ENCODE assay signal across 11 cellular contexts in the genomic region with DNA sequence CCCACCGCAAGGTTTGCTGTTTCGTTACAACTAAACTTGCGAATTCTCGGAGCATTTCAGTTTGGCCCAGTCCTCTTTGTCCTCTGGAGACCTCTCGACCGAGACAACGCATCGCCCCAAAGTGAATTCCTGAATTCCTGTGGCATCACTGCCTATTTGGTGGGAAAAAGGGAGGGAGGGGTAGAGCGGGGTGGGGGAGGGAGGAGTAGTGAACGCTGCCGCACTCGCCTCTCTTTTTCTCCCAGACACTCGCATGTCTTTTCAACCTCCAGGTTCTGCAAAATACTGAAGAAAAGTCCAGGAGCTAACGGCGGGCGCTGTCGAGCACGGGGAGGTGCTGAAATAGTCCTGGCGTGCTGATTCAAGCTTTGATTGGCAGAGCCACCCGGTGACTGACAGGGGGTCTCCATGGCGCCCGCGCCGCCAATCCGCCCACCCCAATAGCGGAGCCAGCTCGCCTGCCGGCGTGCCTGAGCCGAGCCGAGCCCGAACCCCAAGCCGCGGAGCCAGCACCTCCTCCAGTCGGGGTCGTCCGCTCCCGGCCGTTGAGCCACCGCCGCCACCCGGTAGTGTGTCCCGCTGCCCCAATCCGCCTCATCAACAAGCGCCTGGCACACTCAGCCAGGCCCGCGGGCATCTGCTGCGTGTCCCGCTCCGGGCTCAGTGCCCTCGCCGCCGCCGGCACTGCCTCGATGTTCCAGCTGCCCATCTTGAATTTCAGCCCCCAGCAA. TPM values are rescaled to one million over a fixed set of nuclear protein-coding genes. Genes with fewer than 3 reads are reported as not detected.
DNase-seq lines count a peak whose midpoint lies in the region; ATAC-seq and TF ChIP-seq lines count a peak whose summit lies in the region.
"Had no signal": no experiment of that assay in that cellular context is flagged by ENCODE, and none has a peak within 500 bp of the region (broad histone marks: within the 10 kb centered on the region; RNA-seq: fewer than 3 reads in every experiment).

A gene (plus strand): TSS at position 440 of the 731 bp plus-strand sequence. CDS start 253 bp downstream, at position 693.

- H3K4me3 Mint-ChIP-seq in activated CD8-positive, alpha-beta memory T cell treated with anti-CD3 and anti-CD28 coated beads, Interleukin-2, amount 10 ng/mL, durations not matched to agents 7 days and 5 days = no peak within 1 kb of the TSS
- H3K4me3 Mint-ChIP-seq in stimulated activated effector memory CD8-positive, alpha-beta T cell treated with anti-CD3 and anti-CD28 coated beads, Interleukin-12 subunit alpha, Interleukin-12 subunit beta, amount 100 ng/mL, for 72 hours = no peak within 1 kb of the TSS
- H3K4me3 Mint-ChIP-seq: activated T-helper 17 cell treated with anti-CD3 and anti-CD28 coated beads, Interleukin-2, amount 50 U/mL, for 72 hours had no signal

- no peak for DNase-seq in activated CD8-positive, alpha-beta memory T cell treated with anti-CD3 and anti-CD28 coated beads, Interleukin-2, amount 10 ng/mL, durations not matched to agents 7 days and 5 days
- no peak for DNase-seq in activated CD8-positive, alpha-beta memory T cell treated with anti-CD3 and anti-CD28 coated beads, Interleukin-2, amount 50 U/mL, for 4 hours
- DNase-seq in NCI-H69 (lab: John Stamatoyannopoulos, UW) (peak; percentile 70), foreskin keratinocyte (no peak), 8988T (no peak), amygdala (lab: John Stamatoyannopoulos, UW) (no peak), AG08396 (ENCODE audit: low spot score) (no peak)
- DNase-seq in stimulated activated effector memory CD8-positive, alpha-beta T cell treated with anti-CD3 and anti-CD28 coated beads, Interleukin-12 subunit alpha, Interleukin-12 subunit beta, amount 100 ng/mL, for 72 hours (ENCODE audit: low spot score in 2 of 2) = no peak
- DNase-seq: CD4-positive, CD25-positive, alpha-beta regulatory T cell; NCI-H446 treated with DMSO at 0.1 percent for 48 hours had no signal

- CTCF ChIA-PET in activated CD8-positive, alpha-beta memory T cell treated with anti-CD3 and anti-CD28 coated beads, Interleukin-2, amount 10 ng/mL, durations not matched to agents 7 days and 5 days (lab: Charles Lee) = interaction anchor here (0.6 kb wide), 1 partner anchor 245 kb away, joined by 3 read pairs; no protein-coding TSS in a partner anchor

- peaks cover 4% of the 10 kb centered on the region for H3K4me1 Mint-ChIP-seq in activated CD8-positive, alpha-beta memory T cell treated with anti-CD3 and anti-CD28 coated beads, Interleukin-2, amount 10 ng/mL, durations not matched to agents 7 days and 5 days
- H3K4me1 Mint-ChIP-seq in stimulated activated effector memory CD8-positive, alpha-beta T cell treated with anti-CD3 and anti-CD28 coated beads, Interleukin-12 subunit alpha, Interleukin-12 subunit beta, amount 100 ng/mL, for 72 hours = peaks cover 6% of the 10 kb centered on the region
- H3K4me1 Mint-ChIP-seq: activated T-helper 17 cell treated with anti-CD3 and anti-CD28 coated beads, Interleukin-2, amount 50 U/mL, for 72 hours had no signal

- H3K4me1 ChIP-seq in foreskin keratinocyte = no peaks in the 10 kb centered on the region

- H3K36me3 Mint-ChIP-seq in activated CD8-positive, alpha-beta memory T cell treated with anti-CD3 and anti-CD28 coated beads, Interleukin-2, amount 10 ng/mL, durations not matched to agents 7 days and 5 days = peaks cover 1% of the 10 kb centered on the region
- H3K36me3 Mint-ChIP-seq in stimulated activated effector memory CD8-positive, alpha-beta T cell treated with anti-CD3 and anti-CD28 coated beads, Interleukin-12 subunit alpha, Interleukin-12 subunit beta, amount 100 ng/mL, for 72 hours = no peaks in the 10 kb centered on the region
- H3K36me3 Mint-ChIP-seq: CD4-positive, CD25-positive, alpha-beta regulatory T cell had no signal

- peaks cover 100% of the 10 kb centered on the region for H3K27me3 ChIP-seq in foreskin keratinocyte

- peak within 1 kb of the TSS; percentile 68 for H3K27ac Mint-ChIP-seq in activated CD8-positive, alpha-beta memory T cell treated with anti-CD3 and anti-CD28 coated beads, Interleukin-2, amount 10 ng/mL, durations not matched to agents 7 days and 5 days
- H3K27ac Mint-ChIP-seq in stimulated activated effector memory CD8-positive, alpha-beta T cell treated with anti-CD3 and anti-CD28 coated beads, Interleukin-12 subunit alpha, Interleukin-12 subunit beta, amount 100 ng/mL, for 72 hours = no peak within 1 kb of the TSS
- H3K27ac Mint-ChIP-seq: activated T-helper 17 cell treated with anti-CD3 and anti-CD28 coated beads, Interleukin-2, amount 50 U/mL, for 72 hours had no signal

- H3K27ac ChIP-seq in foreskin keratinocyte = no peak within 1 kb of the TSS

- peaks cover 89% of the 10 kb centered on the region for H3K27me3 Mint-ChIP-seq in activated CD8-positive, alpha-beta memory T cell treated with anti-CD3 and anti-CD28 coated beads, Interleukin-2, amount 10 ng/mL, durations not matched to agents 7 days and 5 days

- no peak for TF ChIP-seq CTCF in foreskin keratinocyte (conservative IDR thresholded peaks at IDR 0.05)

- no peak for ATAC-seq in activated CD8-positive, alpha-beta memory T cell treated with anti-CD3 and anti-CD28 coated beads, Interleukin-2, amount 10 ng/mL, durations not matched to agents 7 days and 5 days
- peak; percentile 54 for ATAC-seq in foreskin keratinocyte
- peak; percentile 19 for ATAC-seq in stimulated activated effector memory CD8-positive, alpha-beta T cell treated with anti-CD3 and anti-CD28 coated beads, Interleukin-12 subunit alpha, Interleukin-12 subunit beta, amount 100 ng/mL, for 72 hours
- ATAC-seq: activated T-helper 17 cell treated with anti-CD3 and anti-CD28 coated beads, Interleukin-2, amount 50 U/mL, for 72 hours had no signal

- no peaks in the 10 kb centered on the region for H3K9me3 Mint-ChIP-seq in activated CD8-positive, alpha-beta memory T cell treated with anti-CD3 and anti-CD28 coated beads, Interleukin-2, amount 10 ng/mL, durations not matched to agents 7 days and 5 days (ENCODE audit: low read depth)
- no peaks in the 10 kb centered on the region for H3K9me3 Mint-ChIP-seq in stimulated activated effector memory CD8-positive, alpha-beta T cell treated with anti-CD3 and anti-CD28 coated beads, Interleukin-12 subunit alpha, Interleukin-12 subunit beta, amount 100 ng/mL, for 72 hours
- H3K9me3 Mint-ChIP-seq: activated T-helper 17 cell treated with anti-CD3 and anti-CD28 coated beads, Interleukin-2, amount 50 U/mL, for 72 hours had no signal

RNA-seq across cellular contexts. Expression of the gene that starts here (rescaled TPM):
- not detected for total RNA-seq in activated CD8-positive, alpha-beta memory T cell treated with anti-CD3 and anti-CD28 coated beads, Interleukin-2, amount 10 ng/mL, durations not matched to agents 7 days and 5 days
- not detected in 2 replicates for total RNA-seq in foreskin keratinocyte
- polyA plus RNA-seq in foreskin keratinocyte = not detected in 2 replicates
- total RNA-seq: activated T-helper 17 cell treated with anti-CD3 and anti-CD28 coated beads, Interleukin-2, amount 50 U/mL, for 72 hours; CD4-positive, CD25-positive, alpha-beta regulatory T cell had no signal
- polyA plus RNA-seq: CD4-positive, CD25-positive, alpha-beta regulatory T cell had no signal

Comparison
In these comparisons a context has a peak if more than half of its experiments do, and no peak if none do; other contexts are left out.
1. Peak in ATAC-seq in foreskin keratinocyte; RNA of the gene not detected or under 1 TPM.